In genomic region chr6:131029661-131030297, GRCh38 we compare ENCODE assay signal across 8 cellular contexts. TPM values are rescaled to one million over a fixed set of nuclear protein-coding genes. Genes with fewer than 3 reads are reported as not detected.
DNase-seq lines count a peak whose midpoint lies in the region; ATAC-seq and TF ChIP-seq lines count a peak whose summit lies in the region.

No MANE protein-coding gene starts in this region.

- no peaks in the 10 kb centered on the region for H3K27me3 ChIP-seq in heart right ventricle
- H3K27me3 ChIP-seq in WERI-Rb-1 (ENCODE audit: insufficient read depth, low read depth, severe bottlenecking) = no peaks in the 10 kb centered on the region

- no peaks in the 10 kb centered on the region for H3K27me3 Mint-ChIP-seq in MCF 10A (ENCODE audit: insufficient read depth, unreplicated experiment)
- no peaks in the 10 kb centered on the region for H3K27me3 Mint-ChIP-seq in activated T-cell treated with anti-CD3 and anti-CD28 coated beads, Interleukin-2, amount 50 U/mL, for 72 hours (ENCODE audit: low read depth)

- peak; percentile 98 for ATAC-seq in GM21526 (IDR thresholded peaks at IDR 0.05; ENCODE audit: low FRiP score, unreplicated experiment)
- peak; percentile 91 for ATAC-seq in HG03565 (IDR thresholded peaks at IDR 0.05; ENCODE audit: unreplicated experiment)
- peak; percentile 38 to 83 (median 70) for ATAC-seq in heart right ventricle
- no peak for ATAC-seq in activated T-cell treated with anti-CD3 and anti-CD28 coated beads, Interleukin-2, amount 50 U/mL, for 72 hours (replicated peaks in 1 of 2)

- peaks cover 0 to 41% (median 18%) of the 10 kb centered on the region in 9 donors for H3K4me1 ChIP-seq in heart right ventricle

- POLR2A ChIA-PET in MCF 10A (lab: Yijun Ruan, JAX) = no interaction called here

- TF ChIP-seq CTCF in heart right ventricle (IDR thresholded peaks at IDR 0.05) (no peak), MCF 10A (IDR thresholded peaks at IDR 0.05; ENCODE audit: unreplicated experiment) (no peak), WERI-Rb-1 (IDR thresholded peaks at IDR 0.05; ENCODE audit: low read depth, low read length) (no peak)

- H3K27ac Mint-ChIP-seq in MCF 10A (ENCODE audit: low read depth, unreplicated experiment) = no peak overlapping the region
- H3K27ac Mint-ChIP-seq in activated T-cell treated with anti-CD3 and anti-CD28 coated beads, Interleukin-2, amount 50 U/mL, for 72 hours = no peak overlapping the region

- intact Hi-C loops in heart right ventricle (cut with DNase I) = loop anchor here in 2 of 10 donors (1.0 to 10.0 kb wide), 2 partner anchors 61 to 65 kb away; no protein-coding TSS in a partner anchor
- intact Hi-C loops in MCF 10A (cut with micrococcal nuclease) = no loop called here

- H3K9me3 Mint-ChIP-seq in MCF 10A (ENCODE audit: unreplicated experiment) = no peaks in the 10 kb centered on the region
- H3K9me3 Mint-ChIP-seq in activated T-cell treated with anti-CD3 and anti-CD28 coated beads, Interleukin-2, amount 50 U/mL, for 72 hours = no peaks in the 10 kb centered on the region

- DNase-seq in EL = peak; percentile 67
- peak in 1 of 2 donors; percentile 19 for DNase-seq in heart right ventricle
- DNase-seq in MCF 10A (ENCODE audit: unreplicated experiment) = no peak
- DNase-seq in WERI-Rb-1 = no peak
- no peak for DNase-seq in activated T-cell treated with anti-CD3 and anti-CD28 coated beads, Interleukin-2, amount 50 U/mL, for 72 hours
- DNase-seq in ecto neural progenitor cell (ENCODE audit: low spot score) = no peak

- no TSS peak for BruUV-seq in MCF 10A (replicated peaks; lab: Mats Ljungman, UMichigan)

- no peaks in the 10 kb centered on the region for H3K36me3 Mint-ChIP-seq in MCF 10A (ENCODE audit: insufficient read depth, unreplicated experiment)
- no peaks in the 10 kb centered on the region for H3K36me3 Mint-ChIP-seq in activated T-cell treated with anti-CD3 and anti-CD28 coated beads, Interleukin-2, amount 50 U/mL, for 72 hours (ENCODE audit: insufficient read depth in 2 of 2)

- H3K27ac ChIP-seq in heart right ventricle = peak overlapping the region in 2 of 10 donors; percentile 3 to 33
- H3K27ac ChIP-seq in WERI-Rb-1 = no peak overlapping the region

- no peaks in the 10 kb centered on the region for H3K36me3 ChIP-seq in heart right ventricle
- H3K36me3 ChIP-seq in WERI-Rb-1 = no peaks in the 10 kb centered on the region

- WGBS in heart right ventricle, 2 donors = 30 to 32% methylated on average over 6 of the region's 6 CpGs

- CTCF ChIA-PET in MCF 10A (lab: Yijun Ruan, JAX) = interaction anchor here (0.6 to 0.9 kb wide), 3 partner anchors 9 to 402 kb away, joined by 3 to 4 read pairs (median 3); no protein-coding TSS in a partner anchor

- H3K9me3 ChIP-seq in heart right ventricle (no peaks in the 10 kb centered on the region), WERI-Rb-1 (ENCODE audit: severe bottlenecking) (no peaks in the 10 kb centered on the region)

- H3K4me3 Mint-ChIP-seq in MCF 10A (ENCODE audit: unreplicated experiment) = no peak overlapping the region
- no peak overlapping the region for H3K4me3 Mint-ChIP-seq in activated T-cell treated with anti-CD3 and anti-CD28 coated beads, Interleukin-2, amount 50 U/mL, for 72 hours

- H3K4me1 Mint-ChIP-seq in MCF 10A (ENCODE audit: insufficient read depth, unreplicated experiment) = peaks cover 2% of the 10 kb centered on the region
- H3K4me1 Mint-ChIP-seq in activated T-cell treated with anti-CD3 and anti-CD28 coated beads, Interleukin-2, amount 50 U/mL, for 72 hours (ENCODE audit: low read depth) = peaks cover 5% of the 10 kb centered on the region

- H3K4me3 ChIP-seq in heart right ventricle (no peak overlapping the region), WERI-Rb-1 (ENCODE audit: low read depth, low read length) (no peak overlapping the region)

RNA-seq across cellular contexts. Expression of gene EPB41L2, which starts 33.3 kb away (rescaled TPM):
- 10 to 100 TPM; 46.1 to 98.6 (median 55.7) TPM for total RNA-seq in heart right ventricle
- 10 to 100 TPM; 18.0 to 54.8 TPM for polyA plus RNA-seq in heart right ventricle
- total RNA-seq in MCF 10A (2022) = 22.5 and 33.3 TPM in 2 replicates
- 10 to 100 TPM; 17.5 to 27.4 TPM for total RNA-seq in activated T-cell treated with anti-CD3 and anti-CD28 coated beads, Interleukin-2, amount 50 U/mL, for 72 hours

Comparison
In these comparisons a context has a peak if more than half of its experiments do, and no peak if none do; other contexts are left out.
1. ATAC-seq: peak in GM21526 (single experiment), HG03565 (single experiment) and heart right ventricle (8 of 8); none in activated T-cell treated with anti-CD3 and anti-CD28 coated beads, Interleukin-2, amount 50 U/mL, for 72 hours (0 of 2).